ENCODE assay signal across 17 cellular contexts in the genomic region with DNA sequence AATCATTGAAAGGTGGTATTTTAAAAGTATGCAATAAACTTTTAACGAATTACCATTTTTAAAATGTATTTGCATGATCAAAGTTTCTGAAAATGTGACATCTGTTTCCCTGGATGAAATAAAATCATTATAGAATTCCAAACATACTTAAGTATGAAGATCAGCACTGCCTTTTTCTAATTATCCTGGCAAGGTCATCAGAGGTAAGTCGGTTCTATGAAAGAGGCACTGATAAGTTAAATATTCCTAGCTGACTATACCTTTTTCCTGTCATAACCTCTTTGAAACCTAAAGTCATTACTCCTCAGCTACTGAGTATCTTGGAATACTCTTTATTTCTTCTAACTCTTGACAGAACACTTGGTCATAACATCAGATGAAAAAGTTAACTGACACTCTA.
"Had no signal": no experiment of that assay in that cellular context is flagged by ENCODE, and none has a peak within 500 bp of the region (broad histone marks: within the 10 kb centered on the region; RNA-seq: fewer than 3 reads in every experiment).

No MANE protein-coding gene starts in this region.

- H3K36me3 ChIP-seq: lower lobe of right lung, spleen, suprapubic skin, WERI-Rb-1 had no signal

- H3K9me3 ChIP-seq: body of pancreas, lower lobe of right lung, spleen, suprapubic skin had no signal

- H3K9me3 Mint-ChIP-seq: activated CD8-positive, alpha-beta T cell treated with anti-CD3 and anti-CD28 coated beads for 36 hours; activated naive CD4-positive, alpha-beta T cell treated with anti-CD3 and anti-CD28 coated beads, Interleukin-2, amount 50 U/mL, for 24 hours; neural crest cell; stimulated activated naive CD8-positive, alpha-beta T cell treated with anti-CD3 and anti-CD28 coated beads, Interleukin-15, Interleukin-2, amounts not matched to agents 100 ng/mL and 50 ng/mL, for 24 hours had no signal

- H3K27me3 Mint-ChIP-seq: activated CD8-positive, alpha-beta T cell treated with anti-CD3 and anti-CD28 coated beads for 36 hours; activated naive CD4-positive, alpha-beta T cell treated with anti-CD3 and anti-CD28 coated beads, Interleukin-2, amount 50 U/mL, for 24 hours; stimulated activated naive CD8-positive, alpha-beta T cell treated with anti-CD3 and anti-CD28 coated beads, Interleukin-15, Interleukin-2, amounts not matched to agents 100 ng/mL and 50 ng/mL, for 24 hours; type B pancreatic cell had no signal

- H3K4me3 ChIP-seq: body of pancreas, lower lobe of right lung, spleen, suprapubic skin had no signal

- H3K4me3 Mint-ChIP-seq: activated CD8-positive, alpha-beta T cell treated with anti-CD3 and anti-CD28 coated beads for 36 hours; activated naive CD4-positive, alpha-beta T cell treated with anti-CD3 and anti-CD28 coated beads, Interleukin-2, amount 50 U/mL, for 24 hours; neural crest cell; stimulated activated naive CD8-positive, alpha-beta T cell treated with anti-CD3 and anti-CD28 coated beads, Interleukin-15, Interleukin-2, amounts not matched to agents 100 ng/mL and 50 ng/mL, for 24 hours; type B pancreatic cell had no signal

- ATAC-seq: activated CD8-positive, alpha-beta T cell treated with anti-CD3 and anti-CD28 coated beads for 36 hours; body of pancreas; lower lobe of right lung; sciatic nerve had no signal

- H3K4me1 ChIP-seq: body of pancreas, lower lobe of right lung, spleen, suprapubic skin had no signal

- DNase-seq: activated CD4-positive, alpha-beta T cell treated with anti-CD3 and anti-CD28 coated beads for 4 hours; activated CD8-positive, alpha-beta T cell treated with anti-CD3 and anti-CD28 coated beads for 36 hours; activated effector memory CD4-positive, alpha-beta T cell treated with anti-CD3 and anti-CD28 coated beads, Interleukin-2, amount 50 U/mL, for 16 hours; activated T-cell treated with anti-CD3 and anti-CD28 coated beads, Interleukin-2, amount 50 U/mL, for 48 hours; amniotic stem cell; body of pancreas; caudate nucleus; erythroblast; lower lobe of right lung; spleen; WERI-Rb-1 had no signal

- H3K4me1 Mint-ChIP-seq: activated naive CD4-positive, alpha-beta T cell treated with anti-CD3 and anti-CD28 coated beads, Interleukin-2, amount 50 U/mL, for 24 hours had no signal

- H3K36me3 Mint-ChIP-seq: activated naive CD4-positive, alpha-beta T cell treated with anti-CD3 and anti-CD28 coated beads, Interleukin-2, amount 50 U/mL, for 24 hours; type B pancreatic cell had no signal

- H3K27ac Mint-ChIP-seq: activated CD8-positive, alpha-beta T cell treated with anti-CD3 and anti-CD28 coated beads for 36 hours; activated naive CD4-positive, alpha-beta T cell treated with anti-CD3 and anti-CD28 coated beads, Interleukin-2, amount 50 U/mL, for 24 hours; stimulated activated naive CD8-positive, alpha-beta T cell treated with anti-CD3 and anti-CD28 coated beads, Interleukin-15, Interleukin-2, amounts not matched to agents 100 ng/mL and 50 ng/mL, for 24 hours; type B pancreatic cell had no signal

- H3K27ac ChIP-seq: body of pancreas, lower lobe of right lung, spleen, suprapubic skin, WERI-Rb-1 had no signal

- H3K27me3 ChIP-seq: body of pancreas, spleen, suprapubic skin had no signal
